25 cellular contexts compared by ENCODE assay signal in the genomic region with DNA sequence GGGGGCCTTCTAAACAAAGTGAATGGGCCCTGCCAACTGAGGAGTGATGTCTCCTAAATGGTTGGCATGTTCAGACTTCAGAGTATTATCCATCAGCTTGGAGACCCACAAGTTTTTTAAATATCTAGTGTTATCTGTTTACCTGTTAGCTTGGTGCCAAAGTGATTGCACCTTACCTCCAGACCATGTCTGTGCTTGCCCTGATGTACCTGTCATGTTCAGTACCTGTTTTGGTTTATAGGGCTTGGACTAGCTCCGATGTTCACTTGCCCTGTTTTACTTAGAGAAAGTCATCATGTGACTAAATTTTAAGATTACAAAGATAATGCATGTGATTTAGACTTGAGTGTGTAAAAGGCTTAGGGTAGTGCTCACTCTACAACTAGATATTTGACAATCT.
"Had no signal": no experiment of that assay in that cellular context is flagged by ENCODE, and none has a peak within 500 bp of the region (broad histone marks: within the 10 kb centered on the region; RNA-seq: fewer than 3 reads in every experiment).

No MANE protein-coding gene starts in this region.

- H3K27me3 ChIP-seq: dorsolateral prefrontal cortex, heart right ventricle, right atrium auricular region, sigmoid colon, stomach, transverse colon had no signal

- H3K9me3 ChIP-seq: heart right ventricle, right atrium auricular region, sigmoid colon, stomach, thoracic aorta, transverse colon had no signal

- H3K27ac ChIP-seq: dorsolateral prefrontal cortex, heart right ventricle, right atrium auricular region, sigmoid colon, skin epidermis, stomach, thoracic aorta, transverse colon had no signal

- ATAC-seq: esophagus mucosa; heart right ventricle; left cardiac atrium; left ventricle myocardium superior; stimulated activated naive B cell treated with anti-CD40 and anti-IgM and Interleukin-4, amounts not matched to agents 10 μg/mL and 1 μg/mL and 100 μg/mL, for 72 hours had no signal

- H3K4me3 ChIP-seq: dorsolateral prefrontal cortex, heart right ventricle, lung, right atrium auricular region, sigmoid colon, skin epidermis, stomach, thoracic aorta, transverse colon had no signal

- FAIRE-seq: frontal cortex, kidney had no signal

- DNase-seq: cortex of kidney; dorsolateral prefrontal cortex; effector CD8-positive, alpha-beta T cell; heart right ventricle; immature natural killer cell; kidney; left cardiac atrium; left ventricle myocardium superior; mesendoderm; naive B cell; occipital lobe; posterior cingulate gyrus; sigmoid colon; stimulated activated CD4-positive, alpha-beta T cell treated with anti-CD3 and anti-CD28 coated beads, Interleukin-2, amount 100 ng/mL, for 24 hours; stimulated activated CD4-positive, alpha-beta T cell treated with anti-CD3 and anti-CD28 coated beads, Interleukin-4, amount 100 ng/mL, for 4 hours; stimulated activated naive B cell treated with anti-CD40 and anti-IgM and Interleukin-4, amounts not matched to agents 10 μg/mL and 1 μg/mL and 100 μg/mL, for 72 hours; stomach; substantia nigra; transverse colon had no signal

- H3K36me3 ChIP-seq: heart right ventricle, right atrium auricular region, sigmoid colon, stomach, thoracic aorta, transverse colon had no signal
